In genomic region chr10:89669985-89670384, GRCh38 we compare ENCODE assay signal across 27 cellular contexts.
"Had no signal": no experiment of that assay in that cellular context is flagged by ENCODE, and none has a peak within 500 bp of the region (broad histone marks: within the 10 kb centered on the region; RNA-seq: fewer than 3 reads in every experiment).

No MANE protein-coding gene starts in this region.

- H3K27me3 ChIP-seq: adrenal gland, body of pancreas, gastrocnemius medialis, heart left ventricle had no signal

- H3K9me3 ChIP-seq: adrenal gland, body of pancreas, gastrocnemius medialis, heart left ventricle had no signal

- H3K36me3 ChIP-seq: adrenal gland, gastrocnemius medialis, heart left ventricle had no signal

- H3K27ac ChIP-seq: adrenal gland, body of pancreas, heart left ventricle had no signal

- H3K4me1 ChIP-seq: adrenal gland, body of pancreas, heart left ventricle had no signal

- ATAC-seq: activated CD4-positive, alpha-beta T cell treated with anti-CD3 and anti-CD28 coated beads for 36 hours; activated CD8-positive, alpha-beta memory T cell treated with anti-CD3 and anti-CD28 coated beads, Interleukin-2, amount 10 ng/mL, durations not matched to agents 7 days and 5 days; activated CD8-positive, alpha-beta T cell treated with anti-CD3 and anti-CD28 coated beads, Interleukin-2, amount 10 ng/mL, durations not matched to agents 7 days and 5 days; activated naive CD8-positive, alpha-beta T cell treated with anti-CD3 and anti-CD28 coated beads, Interleukin-2, amount 50 U/mL, for 24 hours; body of pancreas; esophagus mucosa; heart left ventricle had no signal

- H3K4me3 ChIP-seq: adrenal gland, body of pancreas, gastrocnemius medialis, heart left ventricle had no signal

- DNase-seq: activated CD4-positive, alpha-beta memory T cell treated with anti-CD3 and anti-CD28 coated beads for 36 hours; activated CD4-positive, alpha-beta T cell treated with anti-CD3 and anti-CD28 coated beads for 36 hours; activated CD4-positive, alpha-beta T cell treated with anti-CD3 and anti-CD28 coated beads, Interleukin-2, amount 10 ng/mL, durations not matched to agents 24 days and 14 days; activated CD4-positive, CD25-positive, alpha-beta regulatory T cell; activated CD4-positive, CD25-positive, alpha-beta regulatory T cell treated with anti-CD3 and anti-CD28 coated beads, Interleukin-2, amount 50 U/mL, for 72 hours; activated CD8-positive, alpha-beta memory T cell treated with anti-CD3 and anti-CD28 coated beads, Interleukin-2, amount 10 ng/mL, durations not matched to agents 7 days and 5 days; activated CD8-positive, alpha-beta memory T cell treated with anti-CD3 and anti-CD28 coated beads, Interleukin-2, amount 50 U/mL, for 4 hours; activated CD8-positive, alpha-beta T cell treated with anti-CD3 and anti-CD28 coated beads, Interleukin-2, amount 10 ng/mL, durations not matched to agents 7 days and 5 days; activated effector memory CD4-positive, alpha-beta T cell treated with anti-CD3 and anti-CD28 coated beads, Interleukin-2, amount 50 U/mL, for 16 hours; activated naive CD4-positive, alpha-beta T cell treated with anti-CD3 and anti-CD28 coated beads for 36 hours; activated naive CD8-positive, alpha-beta T cell treated with anti-CD3 and anti-CD28 coated beads for 36 hours; activated naive CD8-positive, alpha-beta T cell treated with anti-CD3 and anti-CD28 coated beads, Interleukin-2, amount 50 U/mL, for 24 hours; activated T-cell treated with anti-CD3 and anti-CD28 coated beads, Interleukin-2, amount 50 U/mL, for 1 hour; activated T-cell treated with anti-CD3 and anti-CD28 coated beads, Interleukin-2, amount 50 U/mL, for 48 hours; adrenal gland; amygdala; aorta; body of pancreas; caudate nucleus; effector memory CD4-positive, alpha-beta T cell; endodermal cell; foreskin fibroblast; gastrocnemius medialis; glutamatergic neuron; heart left ventricle; T-helper 2 cell had no signal
